12 cellular contexts compared by ENCODE assay signal in genomic region chr10:110845756-110846620, GRCh38. TPM values are rescaled to one million over a fixed set of nuclear protein-coding genes. Genes with fewer than 3 reads are reported as not detected.
DNase-seq lines count a peak whose midpoint lies in the region; ATAC-seq, FAIRE-seq and TF ChIP-seq lines count a peak whose summit lies in the region.
"Had no signal": no experiment of that assay in that cellular context is flagged by ENCODE, and none has a peak within 500 bp of the region (broad histone marks: within the 10 kb centered on the region; RNA-seq: fewer than 3 reads in every experiment).

No MANE protein-coding gene starts in this region.

- H3K27me3 ChIP-seq in BLaER1 = no peaks in the 10 kb centered on the region
- H3K27me3 ChIP-seq in mucosa of stomach (ENCODE audit: control insufficient read depth, insufficient read depth, low read length) = no peaks in the 10 kb centered on the region
- H3K27me3 ChIP-seq: brain microvascular endothelial cell had no signal

- H3K4me1 ChIP-seq in BLaER1 (peaks cover 91% of the 10 kb centered on the region), mucosa of stomach (ENCODE audit: control insufficient read depth, insufficient read depth, low read length) (peaks cover 68% of the 10 kb centered on the region)

- H3K27me3 Mint-ChIP-seq in activated B cell treated with CpG ODN at 0.5 μM for 24 hours = no peaks in the 10 kb centered on the region
- H3K27me3 Mint-ChIP-seq: activated T-cell treated with anti-CD3 and anti-CD28 coated beads, Interleukin-2, amount 50 U/mL, for 24 hours had no signal

- peak overlapping the region; percentile 60 for H3K27ac ChIP-seq in BLaER1
- H3K27ac ChIP-seq: brain microvascular endothelial cell, thoracic aorta had no signal

- H3K27ac Mint-ChIP-seq in activated B cell treated with CpG ODN at 0.5 μM for 24 hours = peak overlapping the region; percentile 55
- H3K27ac Mint-ChIP-seq: activated T-cell treated with anti-CD3 and anti-CD28 coated beads, Interleukin-2, amount 50 U/mL, for 24 hours had no signal

- no peaks in the 10 kb centered on the region for H4K20me1 ChIP-seq in BLaER1

- intact Hi-C loops in activated B cell treated with CpG ODN at 0.5 μM for 24 hours (cut with micrococcal nuclease) = no loop called here

- peaks cover 85% of the 10 kb centered on the region for H3K4me1 Mint-ChIP-seq in activated B cell treated with CpG ODN at 0.5 μM for 24 hours

- no peak for ATAC-seq in activated B cell treated with CpG ODN at 0.5 μM for 24 hours (ENCODE audit: low read depth)

- DNase-seq in GM19239 (ENCODE audit: insufficient read length, low spot score) = no peak
- DNase-seq in activated B cell treated with CpG ODN at 0.5 μM for 24 hours = no peak
- DNase-seq in SIG-M5 treated with dmso at 0.1 percent for 504 hours (lab: John Stamatoyannopoulos, UW; ENCODE audit: unreplicated experiment) = no peak
- no peak for DNase-seq in cerebellum (ENCODE audit: low spot score)
- no peak for DNase-seq in T1000 (lab: John Stamatoyannopoulos, UW)
- no peak for DNase-seq in frontal cortex (ENCODE audit: low spot score in 2 of 2)
- DNase-seq: activated T-cell treated with anti-CD3 and anti-CD28 coated beads, Interleukin-2, amount 50 U/mL, for 24 hours; brain microvascular endothelial cell; NCI-H2029 had no signal

- POLR2A ChIA-PET in activated B cell treated with CpG ODN at 0.5 μM for 24 hours (lab: Charles Lee) = interaction anchor here (0.6 to 7.6 kb wide), 7 partner anchors 11 to 531 kb away, joined by 3 to 219 read pairs (median 8); partner anchors contain the start of gene PDCD4

- no peaks in the 10 kb centered on the region for H3K36me3 Mint-ChIP-seq in activated B cell treated with CpG ODN at 0.5 μM for 24 hours (ENCODE audit: low read depth)

- no peaks in the 10 kb centered on the region for H3K36me3 ChIP-seq in BLaER1
- H3K36me3 ChIP-seq in mucosa of stomach (ENCODE audit: control insufficient read depth, insufficient read depth, low read length) = no peaks in the 10 kb centered on the region
- H3K36me3 ChIP-seq: brain microvascular endothelial cell, thoracic aorta had no signal

- TF ChIP-seq CTCF in activated B cell treated with CpG ODN at 0.5 μM for 24 hours (IDR thresholded peaks at IDR 0.05) = no peak

- H3K9me3 Mint-ChIP-seq in activated B cell treated with CpG ODN at 0.5 μM for 24 hours = no peaks in the 10 kb centered on the region
- H3K9me3 Mint-ChIP-seq: activated T-cell treated with anti-CD3 and anti-CD28 coated beads, Interleukin-2, amount 50 U/mL, for 24 hours had no signal

- H3K4me2 ChIP-seq in BLaER1 = peak overlapping the region; percentile 82

- H3K9me3 ChIP-seq in BLaER1 = no peaks in the 10 kb centered on the region
- no peaks in the 10 kb centered on the region for H3K9me3 ChIP-seq in mucosa of stomach (ENCODE audit: control insufficient read depth, low read length)
- H3K9me3 ChIP-seq: thoracic aorta had no signal

- CTCF ChIA-PET in activated B cell treated with CpG ODN at 0.5 μM for 24 hours (lab: Charles Lee) = interaction anchor here (1.1 to 1.3 kb wide), 3 partner anchors 13 to 42 kb away, joined by 3 to 4 read pairs (median 3); no protein-coding TSS in a partner anchor

- H3K4me3 Mint-ChIP-seq in activated B cell treated with CpG ODN at 0.5 μM for 24 hours = peak overlapping the region; percentile 25
- H3K4me3 Mint-ChIP-seq: activated T-cell treated with anti-CD3 and anti-CD28 coated beads, Interleukin-2, amount 50 U/mL, for 24 hours had no signal

- H3K4me3 ChIP-seq in BLaER1 = no peak overlapping the region
- no peak overlapping the region for H3K4me3 ChIP-seq in mucosa of stomach (ENCODE audit: low read length)
- H3K4me3 ChIP-seq: thoracic aorta had no signal

- FAIRE-seq in GM19239 (lab: Jason Lieb, UNC) (peak; percentile 51), frontal cortex (lab: Jason Lieb, UNC) (no peak)

- H3K9ac ChIP-seq in BLaER1 (no peak overlapping the region), mucosa of stomach (ENCODE audit: low read length) (peak overlapping the region; percentile 25)

RNA-seq across cellular contexts. Expression of gene PDCD4, which starts 25.7 kb away (rescaled TPM):
- total RNA-seq in activated B cell treated with CpG ODN at 0.5 μM for 24 hours = 143 and 145 TPM in 2 replicates
- 89.3 TPM for total RNA-seq in cerebellum
- total RNA-seq in frontal cortex = 46.9 TPM
